In genomic region chr5:96629774-96630173, GRCh38 we compare ENCODE assay signal across 1 cellular context.
TF ChIP-seq lines count a peak whose summit lies in the region.

No MANE protein-coding gene starts in this region.

TF ChIP-seq in K562, 482 proteins besides CTCF, POLR2A, EP300 and RAD21 (continued from another document):
- TF ChIP-seq HBP1 (CRISPR knock-in tag; IDR thresholded peaks at IDR 0.05) (no peak), CGGBP1 (CRISPR knock-in tag; IDR thresholded peaks at IDR 0.05) (no peak), SAP30 (IDR thresholded peaks at IDR 0.05; ENCODE audit: borderline replicate concordance, insufficient read depth, low read depth, low read length, poor library complexity, severe bottlenecking) (no peak), MEIS2 (IDR thresholded peaks at IDR 0.05; ENCODE audit: partially characterized antibody) (peak; percentile 63), ETV1 (tag; conservative IDR thresholded peaks at IDR 0.05; ENCODE audit: low read depth) (peak; percentile 59; the same call in 1 of the 2 replicates), PBX2 (CRISPR knock-in tag; IDR thresholded peaks at IDR 0.05; ENCODE audit: low read depth) (no peak), PBX2 (tag; conservative IDR thresholded peaks at IDR 0.05; ENCODE audit: low read depth) (peak; percentile 57; the same call in 1 of the 2 replicates), KLF13 (tag; IDR thresholded peaks at IDR 0.05; ENCODE audit: borderline replicate concordance, low read depth) (no peak), TBL1XR1 (IDR thresholded peaks at IDR 0.05; ENCODE audit: low read length in 2 of 2) (no peak)
